9 cellular contexts compared by ENCODE assay signal in genomic region chr6:13272131-13273046, GRCh38. TPM values are rescaled to one million over a fixed set of nuclear protein-coding genes. Genes with fewer than 3 reads are reported as not detected.
A peak's percentile ranks its signal among the peaks of the same experiment; 100 is the strongest.
DNase-seq lines count a peak whose midpoint lies in the region; ATAC-seq, FAIRE-seq and TF ChIP-seq lines count a peak whose summit lies in the region.
"Had no signal": no experiment of that assay in that cellular context is flagged by ENCODE, and none has a peak within 500 bp of the region (broad histone marks: within the 10 kb centered on the region; RNA-seq: fewer than 3 reads in every experiment).

No MANE protein-coding gene starts in this region.

- no peaks in the 10 kb centered on the region for H3K9me3 ChIP-seq in OCI-LY1 (ENCODE audit: low read length)
- no peaks in the 10 kb centered on the region for H3K9me3 ChIP-seq in HAP-1

- H3K4me1 ChIP-seq in OCI-LY1 (ENCODE audit: insufficient read depth, low read length, severe bottlenecking) (peaks cover 36% of the 10 kb centered on the region), HAP-1 (no peaks in the 10 kb centered on the region)

- H3K4me3 ChIP-seq in OCI-LY1 (ENCODE audit: low read depth, low read length, poor library complexity, severe bottlenecking) (peak overlapping the region; percentile 59), HAP-1 (no peak overlapping the region)

- no peaks in the 10 kb centered on the region for H3K79me2 ChIP-seq in OCI-LY1 (ENCODE audit: insufficient read depth, low read length)

- no peaks in the 10 kb centered on the region for H3K36me3 ChIP-seq in OCI-LY1 (ENCODE audit: insufficient read depth, low read length)
- H3K36me3 ChIP-seq in HAP-1 (replicated peaks) = no peaks in the 10 kb centered on the region

- H2AFZ ChIP-seq in OCI-LY1 (ENCODE audit: low read length) = no peak overlapping the region

- in situ Hi-C loops in HAP-1 (cut with MboI; ENCODE audit: low sequenced_read_pairs) = no loop called here

- H3K27ac ChIP-seq in OCI-LY1 (ENCODE audit: low read depth, low read length, poor library complexity, severe bottlenecking) = peak overlapping the region; percentile 48

- peak overlapping the region; percentile 54 for H3K9ac ChIP-seq in OCI-LY1 (ENCODE audit: low read length)

- FAIRE-seq in frontal cortex (lab: Jason Lieb, UNC) = no peak

- H3K27me3 ChIP-seq in OCI-LY1 (ENCODE audit: insufficient read depth, low read length) (no peaks in the 10 kb centered on the region), HAP-1 (ENCODE audit: low read depth) (no peaks in the 10 kb centered on the region)

- no peaks in the 10 kb centered on the region for H4K20me1 ChIP-seq in OCI-LY1 (ENCODE audit: insufficient read depth, low read length)

- no peaks in the 10 kb centered on the region for H3K9me2 ChIP-seq in OCI-LY1 (ENCODE audit: low read depth, low read length)

- no peaks in the 10 kb centered on the region for H3F3A ChIP-seq in OCI-LY1 (ENCODE audit: insufficient read depth, low read length)

- TF ChIP-seq CTCF in GM10266 (IDR thresholded peaks at IDR 0.05; ENCODE audit: control insufficient read depth, insufficient read depth, low read depth, missing control alignments) (no peak), OCI-LY1 (IDR thresholded peaks at IDR 0.05; ENCODE audit: low read length) (0 out of 2 replicates have a peak, but pooled peaks have one; percentile 14)

- DNase-seq in GM10266 (ENCODE audit: extremely low spot score) (peak; percentile 53), left lobe of liver (ENCODE audit: low spot score) (no peak), frontal cortex (ENCODE audit: low spot score in 2 of 2) (no peak), NCI-H510A (lab: John Stamatoyannopoulos, UW) (no peak), HAP-1 (ENCODE audit: low spot score in 2 of 2) (no peak)
- DNase-seq in activated naive CD4-positive, alpha-beta T cell treated with anti-CD3 and anti-CD28 coated beads, Interleukin-2, amount 50 U/mL, for 16 hours = no peak

- H3K4me2 ChIP-seq in OCI-LY1 (ENCODE audit: low read length) = peak overlapping the region; percentile 83

- ATAC-seq in GM21737 (IDR thresholded peaks at IDR 0.05; ENCODE audit: unreplicated experiment) = peak; percentile 54
- ATAC-seq in left lobe of liver = peak; percentile 40
- ATAC-seq: HCT116 had no signal

RNA-seq across cellular contexts. Expression of gene TBC1D7, which starts 55.9 kb away (rescaled TPM):
- total RNA-seq in left lobe of liver (10.4 TPM), frontal cortex (37.5 TPM)
